Comparison of ENCODE assay signal across 8 cellular contexts in genomic region chr2:68594674-68595492, GRCh38. TPM values are rescaled to one million over a fixed set of nuclear protein-coding genes. Genes with fewer than 3 reads are reported as not detected.
A peak's percentile ranks its signal among the peaks of the same experiment; 100 is the strongest.
DNase-seq lines count a peak whose midpoint lies in the region; ATAC-seq and TF ChIP-seq lines count a peak whose summit lies in the region.

No MANE protein-coding gene starts in this region.

- peak overlapping the region; percentile 52 for H3K27ac ChIP-seq in VCaP

- H3K36me3 Mint-ChIP-seq in stimulated activated naive B cell treated with anti-CD40 and anti-IgM and Interleukin-4, amounts not matched to agents 10 μg/mL and 1 μg/mL and 100 μg/mL, for 72 hours, result peaks cover under 1 to 5% of the 10 kb centered on the region in 2 donors

- peak; percentile 88 for ATAC-seq in GM19035 (IDR thresholded peaks at IDR 0.05; ENCODE audit: unreplicated experiment)
- ATAC-seq in stimulated activated naive B cell treated with anti-CD40 and anti-IgM and Interleukin-4, amounts not matched to agents 10 μg/mL and 1 μg/mL and 100 μg/mL, for 72 hours (replicated peaks), result peak in 1 of 2 donors; percentile 52

- DNase-seq in Ammon's horn (ENCODE audit: low spot score) (peak; percentile 9), LHCN-M2 (ENCODE audit: low read depth) (peak; percentile 51), cerebellar cortex (ENCODE audit: low spot score) (peak; percentile 8), lung microvascular endothelial cell (ENCODE audit: low read depth in 2 of 2) (peak; percentile 47 to 61), KG1 (lab: John Stamatoyannopoulos, UW) (no peak)
- DNase-seq in stimulated activated naive B cell treated with anti-CD40 and anti-IgM and Interleukin-4, amounts not matched to agents 10 μg/mL and 1 μg/mL and 100 μg/mL, for 72 hours, result peak; percentile 16

- peak overlapping the region in 1 of 2 donors; percentile 3 for H3K4me3 Mint-ChIP-seq in stimulated activated naive B cell treated with anti-CD40 and anti-IgM and Interleukin-4, amounts not matched to agents 10 μg/mL and 1 μg/mL and 100 μg/mL, for 72 hours

- peaks cover 11 to 15% of the 10 kb centered on the region in 2 donors for H3K4me1 Mint-ChIP-seq in stimulated activated naive B cell treated with anti-CD40 and anti-IgM and Interleukin-4, amounts not matched to agents 10 μg/mL and 1 μg/mL and 100 μg/mL, for 72 hours

- H3K9me3 Mint-ChIP-seq in stimulated activated naive B cell treated with anti-CD40 and anti-IgM and Interleukin-4, amounts not matched to agents 10 μg/mL and 1 μg/mL and 100 μg/mL, for 72 hours, result peaks cover 5% of the 10 kb centered on the region in 2 donors

- H3K27ac Mint-ChIP-seq in stimulated activated naive B cell treated with anti-CD40 and anti-IgM and Interleukin-4, amounts not matched to agents 10 μg/mL and 1 μg/mL and 100 μg/mL, for 72 hours, result no peak overlapping the region

- H3K27me3 Mint-ChIP-seq in stimulated activated naive B cell treated with anti-CD40 and anti-IgM and Interleukin-4, amounts not matched to agents 10 μg/mL and 1 μg/mL and 100 μg/mL, for 72 hours, result peaks cover 5 to 8% of the 10 kb centered on the region in 2 donors

- peak; percentile 90 for TF ChIP-seq CTCF in VCaP (conservative IDR thresholded peaks at IDR 0.05)

RNA-seq across cellular contexts. Expression of gene PROKR1, which starts 48.5 kb away (rescaled TPM):
- total RNA-seq in LHCN-M2 (2014; rRNA removed) (not detected in 2 replicates), lung microvascular endothelial cell (not detected in 2 replicates)
- polyA plus RNA-seq in LHCN-M2 (2012), result not detected
